In genomic region chr1:70459502-70460225, GRCh38 we compare ENCODE assay signal across 14 cellular contexts. TPM values are rescaled to one million over a fixed set of nuclear protein-coding genes. Genes with fewer than 3 reads are reported as not detected.
A peak's percentile ranks its signal among the peaks of the same experiment; 100 is the strongest.
DNase-seq lines count a peak whose midpoint lies in the region; ATAC-seq and TF ChIP-seq lines count a peak whose summit lies in the region.
"Had no signal": no experiment of that assay in that cellular context is flagged by ENCODE, and none has a peak within 500 bp of the region (broad histone marks: within the 10 kb centered on the region; RNA-seq: fewer than 3 reads in every experiment).

No MANE protein-coding gene starts in this region.

- no peaks in the 10 kb centered on the region for H3K9me3 Mint-ChIP-seq in MCF 10A (ENCODE audit: unreplicated experiment)

- H3K27ac ChIP-seq in breast epithelium (no peak overlapping the region), foreskin keratinocyte (no peak overlapping the region)
- H3K27ac ChIP-seq: A549, coronary artery, SJSA1 had no signal

- no peaks in the 10 kb centered on the region for H3K36me3 Mint-ChIP-seq in MCF 10A (ENCODE audit: insufficient read depth, unreplicated experiment)
- H3K36me3 Mint-ChIP-seq in T-helper 17 cell (ENCODE audit: low read depth): peaks cover 2% of the 10 kb centered on the region

- no peaks in the 10 kb centered on the region for H3K4me1 ChIP-seq in breast epithelium
- H3K4me1 ChIP-seq in foreskin keratinocyte: peaks cover 8% of the 10 kb centered on the region
- H3K4me1 ChIP-seq: A549, SJSA1 had no signal

- no peak for ATAC-seq in T-helper 17 cell
- peak; percentile 100 for ATAC-seq in foreskin keratinocyte
- ATAC-seq in GM19463 (IDR thresholded peaks at IDR 0.05; ENCODE audit: unreplicated experiment): no peak
- ATAC-seq: A549 had no signal

- BruUV-seq in MCF 10A (replicated peaks; lab: Mats Ljungman, UMichigan): no TSS peak

- H3K27ac Mint-ChIP-seq in MCF 10A (ENCODE audit: low read depth, unreplicated experiment) (no peak overlapping the region), T-helper 17 cell (peak overlapping the region; percentile 16)

- POLR2A ChIA-PET in MCF 10A (lab: Yijun Ruan, JAX): no interaction called here

- no peaks in the 10 kb centered on the region for H3K36me3 ChIP-seq in breast epithelium
- H3K36me3 ChIP-seq: SJSA1 had no signal

- peak; percentile 56 for DNase-seq in MCF 10A (ENCODE audit: unreplicated experiment)
- DNase-seq in breast epithelium (ENCODE audit: low spot score in 2 of 2): no peak
- no peak for DNase-seq in T-helper 17 cell
- peak; percentile 51 to 69 for DNase-seq in foreskin keratinocyte
- DNase-seq in NCI-H128 (lab: John Stamatoyannopoulos, UW; ENCODE audit: unreplicated experiment): no peak
- no peak for DNase-seq in stimulated activated CD4-positive, alpha-beta T cell treated with anti-CD3 and anti-CD28 coated beads, Interleukin-15, amount 100 ng/mL, for 24 hours
- DNase-seq in NCI-H2196 treated with DMSO at 0.1 percent for 48 hours (lab: John Stamatoyannopoulos, UW; ENCODE audit: unreplicated experiment): no peak
- DNase-seq: activated CD4-positive, alpha-beta T cell treated with anti-CD3 and anti-CD28 coated beads, Interleukin-2, amount 50 U/mL, for 1 hour; activated naive CD4-positive, alpha-beta T cell treated with anti-CD3 and anti-CD28 coated beads, Interleukin-2, amount 50 U/mL, for 16 hours; NCI-H524 treated with DMSO at 0.1 percent for 48 hours had no signal

- H3K27me3 ChIP-seq in breast epithelium (no peaks in the 10 kb centered on the region), foreskin keratinocyte (no peaks in the 10 kb centered on the region)
- H3K27me3 ChIP-seq: SJSA1 had no signal

- intact Hi-C loops in MCF 10A (cut with micrococcal nuclease) (no loop called here), breast epithelium (cut with DNase I; ENCODE audit: low total_unique reads) (no loop called here)

- TF ChIP-seq POLR2A in breast epithelium (IDR thresholded peaks at IDR 0.05): no peak

- no peak overlapping the region for H3K4me3 Mint-ChIP-seq in MCF 10A (ENCODE audit: unreplicated experiment)
- H3K4me3 Mint-ChIP-seq in T-helper 17 cell: no peak overlapping the region

- no peaks in the 10 kb centered on the region for H3K4me1 Mint-ChIP-seq in MCF 10A (ENCODE audit: insufficient read depth, unreplicated experiment)
- H3K4me1 Mint-ChIP-seq in T-helper 17 cell: no peaks in the 10 kb centered on the region

- H3K9me3 ChIP-seq in breast epithelium (no peaks in the 10 kb centered on the region), T-helper 17 cell (ENCODE audit: control insufficient read depth, low read length, poor library complexity, severe bottlenecking) (no peaks in the 10 kb centered on the region)
- H3K9me3 ChIP-seq: A549, SJSA1 had no signal

- TF ChIP-seq CTCF in MCF 10A (IDR thresholded peaks at IDR 0.05; ENCODE audit: unreplicated experiment) (no peak), breast epithelium (IDR thresholded peaks at IDR 0.05) (no peak), foreskin keratinocyte (conservative IDR thresholded peaks at IDR 0.05) (no peak)

- H3K4me3 ChIP-seq in breast epithelium: no peak overlapping the region
- H3K4me3 ChIP-seq: A549, coronary artery, SJSA1 had no signal

- CTCF ChIA-PET in MCF 10A (lab: Yijun Ruan, JAX): interaction anchor here (0.6 kb wide), 1 partner anchor 28 kb away, joined by 4 read pairs; no protein-coding TSS in a partner anchor

- no peaks in the 10 kb centered on the region for H3K27me3 Mint-ChIP-seq in MCF 10A (ENCODE audit: insufficient read depth, unreplicated experiment)
- peaks cover 15% of the 10 kb centered on the region for H3K27me3 Mint-ChIP-seq in T-helper 17 cell

RNA-seq across cellular contexts. Expression of gene CTH, which starts 48.6 kb away (rescaled TPM):
- total RNA-seq in MCF 10A (2022): 3.4 TPM in 2 replicates
- 10 to 100 TPM in 1 of 3 donors, 1 to 10 TPM in 2; 4.9 to 11.7 (median 5.3) TPM for total RNA-seq in breast epithelium
- total RNA-seq in T-helper 17 cell: 1 to 10 TPM; 4.2 to 5.8 TPM
- total RNA-seq in foreskin keratinocyte: 4.7 and 6.0 TPM in 2 replicates
- 3.7 and 4.4 TPM in 2 replicates for polyA plus RNA-seq in foreskin keratinocyte

Comparison
In these comparisons a context has a peak if more than half of its experiments do, and no peak if none do; other contexts are left out.
1. DNase-seq: peak in MCF 10A (single experiment) and foreskin keratinocyte (2 of 2); none in breast epithelium (0 of 2), T-helper 17 cell (0 of 3), NCI-H128 (single experiment), stimulated activated CD4-positive, alpha-beta T cell treated with anti-CD3 and anti-CD28 coated beads, Interleukin-15, amount 100 ng/mL, for 24 hours (single experiment) and NCI-H2196 treated with DMSO at 0.1 percent for 48 hours (single experiment).